ENCODE assay signal across 19 cellular contexts in genomic region chr2:219609149-219609750, GRCh38. TPM values are rescaled to one million over a fixed set of nuclear protein-coding genes. Genes with fewer than 3 reads are reported as not detected.
"Had no signal": no experiment of that assay in that cellular context is flagged by ENCODE, and none has a peak within 500 bp of the region (broad histone marks: within the 10 kb centered on the region; RNA-seq: fewer than 3 reads in every experiment).

No MANE protein-coding gene starts in this region.

- H3K79me2 ChIP-seq: hepatocyte had no signal

- ATAC-seq: left lung; naive thymus-derived CD8-positive, alpha-beta T cell; T-cell had no signal

- H3K9me3 Mint-ChIP-seq: activated naive CD4-positive, alpha-beta T cell treated with anti-CD3 and anti-CD28 coated beads, Interleukin-2, amount 50 U/mL, for 24 hours; memory B cell; naive thymus-derived CD8-positive, alpha-beta T cell; T-cell had no signal

- H3K4me1 ChIP-seq: sigmoid colon, stomach had no signal

- H3K4me3 Mint-ChIP-seq: activated naive CD4-positive, alpha-beta T cell treated with anti-CD3 and anti-CD28 coated beads, Interleukin-2, amount 50 U/mL, for 24 hours; memory B cell; naive thymus-derived CD8-positive, alpha-beta T cell; T-cell had no signal

- H3K9ac ChIP-seq: SK-N-SH had no signal

- H3K9me3 ChIP-seq: left lung, sigmoid colon, SK-N-SH, spleen, stomach had no signal

- DNase-seq: activated CD4-positive, alpha-beta T cell treated with anti-CD3 and anti-CD28 coated beads, Interleukin-2, amount 50 U/mL, for 48 hours; activated CD4-positive, CD25-positive, alpha-beta regulatory T cell treated with anti-CD3 and anti-CD28 coated beads, Interleukin-2, amount 50 U/mL, for 72 hours; activated effector memory CD4-positive, alpha-beta T cell treated with anti-CD3 and anti-CD28 coated beads, Interleukin-2, amount 50 U/mL, for 16 hours; activated T-cell treated with anti-CD3 and anti-CD28 coated beads, Interleukin-2, amount 50 U/mL, for 48 hours; central memory CD4-positive, alpha-beta T cell; cortex of kidney; effector CD4-positive, alpha-beta T cell; left lung; naive thymus-derived CD8-positive, alpha-beta T cell; sigmoid colon; SK-N-SH; stomach; T-cell; T-helper 9 cell had no signal

- H2AFZ ChIP-seq: hepatocyte had no signal

- H3K27me3 ChIP-seq: hepatocyte, left lung, sigmoid colon, spleen, stomach had no signal

- H3K27ac ChIP-seq: hepatocyte, left lung, spleen, stomach had no signal

- H3K27ac Mint-ChIP-seq: activated naive CD4-positive, alpha-beta T cell treated with anti-CD3 and anti-CD28 coated beads, Interleukin-2, amount 50 U/mL, for 24 hours; memory B cell; T-cell had no signal

- H3K27me3 Mint-ChIP-seq: activated naive CD4-positive, alpha-beta T cell treated with anti-CD3 and anti-CD28 coated beads, Interleukin-2, amount 50 U/mL, for 24 hours; memory B cell; naive thymus-derived CD8-positive, alpha-beta T cell; T-cell had no signal

- H3K4me3 ChIP-seq: hepatocyte, left lung, sigmoid colon, spleen, stomach had no signal

- H3K4me2 ChIP-seq: hepatocyte, SK-N-SH had no signal

RNA-seq across cellular contexts. Expression of gene SLC4A3, which starts 18.2 kb away (rescaled TPM):
- polyA plus RNA-seq: naive thymus-derived CD8-positive, alpha-beta T cell had no signal

RNA-seq across cellular contexts. Expression of gene INHA, which starts 37.1 kb away (rescaled TPM):
- total RNA-seq: naive thymus-derived CD8-positive, alpha-beta T cell; pulmonary artery endothelial cell had no signal
- polyA plus RNA-seq: naive thymus-derived CD8-positive, alpha-beta T cell had no signal

RNA-seq across cellular contexts. Expression of gene OBSL1, which starts 37.9 kb away (rescaled TPM):
- polyA plus RNA-seq: naive thymus-derived CD8-positive, alpha-beta T cell had no signal
